8 cellular contexts compared by ENCODE assay signal in genomic region chr10:38402442-38403346, GRCh38.
DNase-seq lines count a peak whose midpoint lies in the region; ATAC-seq, FAIRE-seq and TF ChIP-seq lines count a peak whose summit lies in the region.
"Not testable (repeated sequence)": the region's sequence is repeated elsewhere in the genome, so short reads cannot be mapped to it uniquely, and the experiment has no call there.

No MANE protein-coding gene starts in this region.

- H3K9me3 Mint-ChIP-seq in activated CD8-positive, alpha-beta memory T cell treated with anti-CD3 and anti-CD28 coated beads, Interleukin-2, amount 10 ng/mL, durations not matched to agents 7 days and 5 days (ENCODE audit: low read depth); effector memory CD8-positive, alpha-beta T cell: not testable (repeated sequence)

- H3K36me3 Mint-ChIP-seq in activated CD8-positive, alpha-beta memory T cell treated with anti-CD3 and anti-CD28 coated beads, Interleukin-2, amount 10 ng/mL, durations not matched to agents 7 days and 5 days = not testable (repeated sequence)
- H3K36me3 Mint-ChIP-seq in effector memory CD8-positive, alpha-beta T cell (ENCODE audit: insufficient read depth) = peaks cover 14% of the 10 kb centered on the region

- not testable (repeated sequence) for TF ChIP-seq CTCF in D721Med (IDR thresholded peaks at IDR 0.05; ENCODE audit: insufficient read depth, missing control alignments)

- H3K27me3 Mint-ChIP-seq in activated CD8-positive, alpha-beta memory T cell treated with anti-CD3 and anti-CD28 coated beads, Interleukin-2, amount 10 ng/mL, durations not matched to agents 7 days and 5 days; effector memory CD8-positive, alpha-beta T cell: not testable (repeated sequence)

- CTCF ChIA-PET in activated CD8-positive, alpha-beta memory T cell treated with anti-CD3 and anti-CD28 coated beads, Interleukin-2, amount 10 ng/mL, durations not matched to agents 7 days and 5 days (lab: Charles Lee) = interaction anchor here (1.5 kb wide), 1 partner anchor 426 kb away, joined by 4 read pairs; the partner anchor contains the start of gene ZNF25

- H3K27ac Mint-ChIP-seq in activated CD8-positive, alpha-beta memory T cell treated with anti-CD3 and anti-CD28 coated beads, Interleukin-2, amount 10 ng/mL, durations not matched to agents 7 days and 5 days = peak overlapping the region; percentile 98
- peak overlapping the region; percentile 97 to 99 for H3K27ac Mint-ChIP-seq in effector memory CD8-positive, alpha-beta T cell

- DNase-seq in D721Med (ENCODE audit: insufficient read length, low spot score) = peak; percentile 57
- peak; percentile 31 for DNase-seq in HS-5 (ENCODE audit: low read depth)
- DNase-seq in NOMO-1 (lab: John Stamatoyannopoulos, UW; ENCODE audit: unreplicated experiment in 2 of 2) = peak; percentile 54 to 67
- DNase-seq in activated CD8-positive, alpha-beta memory T cell treated with anti-CD3 and anti-CD28 coated beads, Interleukin-2, amount 10 ng/mL, durations not matched to agents 7 days and 5 days = peak; percentile 97
- peak; percentile 88 to 91 (median 90) for DNase-seq in effector memory CD8-positive, alpha-beta T cell
- peak; percentile 89 for DNase-seq in middle frontal gyrus (ENCODE audit: extremely low spot score, low spot score)
- DNase-seq in stimulated activated CD8-positive, alpha-beta memory T cell treated with anti-CD3 and anti-CD28 coated beads, Interleukin-2, amount 100 ng/mL, for 1 hour (ENCODE audit: low read depth in 2 of 2) = peak; percentile 80 to 89

- ATAC-seq in GM21390 (IDR thresholded peaks at IDR 0.05; ENCODE audit: unreplicated experiment) = peak; percentile 97
- ATAC-seq in activated CD8-positive, alpha-beta memory T cell treated with anti-CD3 and anti-CD28 coated beads, Interleukin-2, amount 10 ng/mL, durations not matched to agents 7 days and 5 days = peak; percentile 100
- peak; percentile 93 for ATAC-seq in effector memory CD8-positive, alpha-beta T cell (replicated peaks)

- H3K4me3 Mint-ChIP-seq in activated CD8-positive, alpha-beta memory T cell treated with anti-CD3 and anti-CD28 coated beads, Interleukin-2, amount 10 ng/mL, durations not matched to agents 7 days and 5 days = peak overlapping the region; percentile 90
- peak overlapping the region; percentile 91 to 95 for H3K4me3 Mint-ChIP-seq in effector memory CD8-positive, alpha-beta T cell

- FAIRE-seq in D721Med (lab: Jason Lieb, UNC) = not testable (repeated sequence)

- not testable (repeated sequence) for H3K4me1 Mint-ChIP-seq in activated CD8-positive, alpha-beta memory T cell treated with anti-CD3 and anti-CD28 coated beads, Interleukin-2, amount 10 ng/mL, durations not matched to agents 7 days and 5 days; effector memory CD8-positive, alpha-beta T cell (ENCODE audit: low read depth in 2 of 2)

Comparison
In these comparisons a context has a peak if more than half of its experiments do, and no peak if none do; other contexts are left out.
1. Peak in every context shown above with its lines: DNase-seq and ATAC-seq.
2. DNase-seq: peak in every context shown above with its lines; median percentile 97 in activated CD8-positive, alpha-beta memory T cell treated with anti-CD3 and anti-CD28 coated beads, Interleukin-2, amount 10 ng/mL, durations not matched to agents 7 days and 5 days; 90 in effector memory CD8-positive, alpha-beta T cell; 89 in middle frontal gyrus; 84 in stimulated activated CD8-positive, alpha-beta memory T cell treated with anti-CD3 and anti-CD28 coated beads, Interleukin-2, amount 100 ng/mL, for 1 hour; 60 in NOMO-1; 57 in D721Med; 31 in HS-5.